11 cellular contexts compared by ENCODE assay signal in the genomic region with DNA sequence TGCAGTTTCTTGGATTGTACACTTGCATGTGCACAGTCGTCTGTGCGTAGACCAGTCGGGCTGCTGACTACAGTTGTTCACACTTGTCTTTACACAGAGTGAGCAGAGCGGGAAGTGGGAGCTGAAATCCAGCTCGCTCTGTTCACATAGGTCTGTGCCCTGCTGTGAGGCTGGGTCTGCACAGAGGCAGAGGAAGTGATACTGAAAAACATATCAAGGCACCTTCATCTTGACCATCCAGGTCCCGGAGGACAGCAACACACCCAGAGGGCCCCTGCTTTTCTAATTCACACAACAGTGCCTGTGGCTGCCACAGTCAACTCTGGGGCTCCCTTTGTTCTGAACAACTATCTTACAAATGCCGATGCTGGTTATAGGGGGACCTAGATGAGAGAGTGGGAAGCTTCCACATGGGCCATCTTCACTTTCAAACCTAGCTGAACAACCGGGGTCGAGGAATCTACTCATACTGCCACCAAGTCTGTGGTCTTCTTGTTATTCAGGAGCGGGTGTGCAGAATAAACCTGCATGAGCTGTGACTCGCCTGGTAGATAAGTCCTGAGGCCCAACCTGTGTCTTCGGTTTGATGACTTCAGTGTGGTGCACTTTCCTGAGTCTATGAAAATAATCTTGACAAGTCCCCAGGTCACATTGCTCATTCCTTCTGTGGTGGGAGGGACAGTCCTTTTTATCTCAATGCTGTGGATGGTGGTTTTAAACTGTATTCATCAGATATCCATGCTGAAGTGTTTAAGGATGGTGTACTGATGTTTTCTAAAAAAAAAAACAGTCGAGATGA. TPM values are rescaled to one million over a fixed set of nuclear protein-coding genes. Genes with fewer than 3 reads are reported as not detected.
DNase-seq lines count a peak whose midpoint lies in the region; ATAC-seq and TF ChIP-seq lines count a peak whose summit lies in the region.
"Had no signal": no experiment of that assay in that cellular context is flagged by ENCODE, and none has a peak within 500 bp of the region (broad histone marks: within the 10 kb centered on the region; RNA-seq: fewer than 3 reads in every experiment).

No MANE protein-coding gene starts in this region.

- H3K4me2 ChIP-seq in GM23338 (0 out of 2 replicates have a peak overlapping the region, but pooled peaks have one; percentile 60), smooth muscle cell (peak overlapping the region; percentile 63), hepatocyte (no peak overlapping the region), osteoblast (ENCODE audit: insufficient read depth, low read length) (no peak overlapping the region)

- H3K4me3 ChIP-seq in GM23338 (no peak overlapping the region), NB4 (ENCODE audit: low read depth, low read length) (no peak overlapping the region), smooth muscle cell (no peak overlapping the region), hepatocyte (no peak overlapping the region), osteoblast (ENCODE audit: insufficient read depth, low read length) (no peak overlapping the region)

- 52% methylated on average over 13 of the region's 13 CpGs for WGBS in smooth muscle cell (ENCODE audit: low lambda C conversion rate)
- WGBS in hepatocyte (ENCODE audit: low lambda C conversion rate, missing lambda C conversion rate): 83% methylated on average over 13 of the region's 13 CpGs

- H3K36me3 Mint-ChIP-seq in activated naive CD4-positive, alpha-beta T cell treated with anti-CD3 and anti-CD28 coated beads for 36 hours (ENCODE audit: low read depth): peaks cover under 1% of the 10 kb centered on the region
- H3K36me3 Mint-ChIP-seq in GM23338 (ENCODE audit: low read depth): peaks cover 9% of the 10 kb centered on the region

- ATAC-seq in GM23338: no peak
- ATAC-seq: stimulated activated naive CD8-positive, alpha-beta T cell treated with anti-CD3 and anti-CD28 coated beads, Interleukin-15, amount 100 ng/mL, for 72 hours had no signal

- no peak overlapping the region for H3K9ac ChIP-seq in smooth muscle cell (ENCODE audit: low read depth)

- H3K79me2 ChIP-seq in GM23338 (replicated peaks; ENCODE audit: insufficient read depth) (peaks cover 10% of the 10 kb centered on the region), smooth muscle cell (ENCODE audit: low read depth) (peaks cover 8% of the 10 kb centered on the region), hepatocyte (peaks cover 6% of the 10 kb centered on the region), osteoblast (ENCODE audit: insufficient read depth, low read length) (peaks cover 10% of the 10 kb centered on the region)

- H3K27ac Mint-ChIP-seq in activated naive CD4-positive, alpha-beta T cell treated with anti-CD3 and anti-CD28 coated beads for 36 hours: no peak overlapping the region
- H3K27ac Mint-ChIP-seq in GM23338: no peak overlapping the region
- H3K27ac Mint-ChIP-seq: stimulated activated naive CD8-positive, alpha-beta T cell treated with anti-CD3 and anti-CD28 coated beads, Interleukin-15, amount 100 ng/mL, for 72 hours had no signal

- H3K4me1 ChIP-seq in GM23338 (ENCODE audit: insufficient read depth): peaks cover 25% of the 10 kb centered on the region
- peaks cover 33% of the 10 kb centered on the region for H3K4me1 ChIP-seq in smooth muscle cell (ENCODE audit: low read depth)
- H3K4me1 ChIP-seq in hepatocyte (ENCODE audit: insufficient read depth): peaks cover 5% of the 10 kb centered on the region
- peaks cover 14% of the 10 kb centered on the region for H3K4me1 ChIP-seq in osteoblast (ENCODE audit: insufficient read depth, low read length)

- H3K9me2 ChIP-seq in GM23338 (ENCODE audit: insufficient read depth) (0 out of 2 replicates have a peak, but pooled peaks cover 14% of the 10 kb centered on the region), hepatocyte (replicated peaks; ENCODE audit: insufficient read depth) (no peaks in the 10 kb centered on the region)

- H2AFZ ChIP-seq in GM23338 (peak overlapping the region; percentile 50), smooth muscle cell (ENCODE audit: low read depth) (no peak overlapping the region), hepatocyte (no peak overlapping the region), osteoblast (ENCODE audit: low read length) (no peak overlapping the region)

- no peak for TF ChIP-seq POLR2A in NB4 (IDR thresholded peaks at IDR 0.05; ENCODE audit: extremely low read depth, insufficient read length)

- H3K27me3 ChIP-seq in GM23338 (ENCODE audit: insufficient read depth): no peaks in the 10 kb centered on the region
- no peaks in the 10 kb centered on the region for H3K27me3 ChIP-seq in smooth muscle cell (ENCODE audit: low read depth)
- H3K27me3 ChIP-seq in hepatocyte: no peaks in the 10 kb centered on the region
- peaks cover 6% of the 10 kb centered on the region for H3K27me3 ChIP-seq in osteoblast (ENCODE audit: insufficient read depth, low read length)

- peaks cover 13% of the 10 kb centered on the region for H3K4me1 Mint-ChIP-seq in activated naive CD4-positive, alpha-beta T cell treated with anti-CD3 and anti-CD28 coated beads for 36 hours (ENCODE audit: low read depth)
- peaks cover 49% of the 10 kb centered on the region for H3K4me1 Mint-ChIP-seq in GM23338

- H3K27me3 Mint-ChIP-seq in activated naive CD4-positive, alpha-beta T cell treated with anti-CD3 and anti-CD28 coated beads for 36 hours (ENCODE audit: low read depth): no peaks in the 10 kb centered on the region
- H3K27me3 Mint-ChIP-seq in GM23338 (ENCODE audit: insufficient read depth, low read depth, poor library complexity): peaks cover 12% of the 10 kb centered on the region
- H3K27me3 Mint-ChIP-seq: progenitor cell of endocrine pancreas; stimulated activated naive CD8-positive, alpha-beta T cell treated with anti-CD3 and anti-CD28 coated beads, Interleukin-15, amount 100 ng/mL, for 72 hours had no signal

- DNase-seq in activated naive CD4-positive, alpha-beta T cell treated with anti-CD3 and anti-CD28 coated beads for 36 hours: peak; percentile 16
- DNase-seq in activated naive CD4-positive, alpha-beta T cell treated with anti-CD3 and anti-CD28 coated beads, Interleukin-2, amount 50 U/mL, for 16 hours: no peak
- DNase-seq in GM23338 (ENCODE audit: low spot score) (no peak), NB4 (ENCODE audit: low read depth) (peak; percentile 16), smooth muscle cell (lab: John Stamatoyannopoulos, UW; ENCODE audit: unreplicated experiment) (no peak), hepatocyte (ENCODE audit: low spot score) (no peak), ureter (ENCODE audit: low spot score) (no peak), osteoblast (ENCODE audit: insufficient read length, low spot score, missing footprints) (no peak)
- DNase-seq: NCI-H2081 treated with DMSO at 0.1 percent for 48 hours had no signal

- H3K36me3 ChIP-seq in GM23338 (ENCODE audit: insufficient read depth) (no peaks in the 10 kb centered on the region), smooth muscle cell (ENCODE audit: low read depth) (no peaks in the 10 kb centered on the region), hepatocyte (replicated peaks; ENCODE audit: insufficient read depth, low read depth) (no peaks in the 10 kb centered on the region), osteoblast (ENCODE audit: insufficient read depth, low read length) (no peaks in the 10 kb centered on the region)

- H4K20me1 ChIP-seq in GM23338 (replicated peaks; ENCODE audit: insufficient read depth) (peaks cover 7% of the 10 kb centered on the region), smooth muscle cell (ENCODE audit: low read depth) (peaks cover 9% of the 10 kb centered on the region), hepatocyte (ENCODE audit: insufficient read depth, poor library complexity, severe bottlenecking) (peaks cover 7% of the 10 kb centered on the region), osteoblast (ENCODE audit: insufficient read depth, low read length) (peaks cover 13% of the 10 kb centered on the region)

- TF ChIP-seq CTCF in GM23338 (conservative IDR thresholded peaks at IDR 0.05; ENCODE audit: low read depth in 2 of 2) (no peak), NB4 (IDR thresholded peaks at IDR 0.05; ENCODE audit: low read depth, low read length) (no peak), smooth muscle cell (IDR thresholded peaks at IDR 0.05; ENCODE audit: borderline replicate concordance, insufficient read depth, poor library complexity, severe bottlenecking) (no peak), hepatocyte (IDR thresholded peaks at IDR 0.05; ENCODE audit: poor library complexity) (no peak), osteoblast (IDR thresholded peaks at IDR 0.05; ENCODE audit: extremely low read depth, low read depth, low read length) (no peak)

- H3K4me3 Mint-ChIP-seq in activated naive CD4-positive, alpha-beta T cell treated with anti-CD3 and anti-CD28 coated beads for 36 hours: no peak overlapping the region
- no peak overlapping the region for H3K4me3 Mint-ChIP-seq in GM23338
- H3K4me3 Mint-ChIP-seq: stimulated activated naive CD8-positive, alpha-beta T cell treated with anti-CD3 and anti-CD28 coated beads, Interleukin-15, amount 100 ng/mL, for 72 hours had no signal

- H3K9me3 ChIP-seq in smooth muscle cell (replicated peaks; ENCODE audit: low read depth): no peaks in the 10 kb centered on the region
- no peaks in the 10 kb centered on the region for H3K9me3 ChIP-seq in hepatocyte (ENCODE audit: low read depth)
- no peaks in the 10 kb centered on the region for H3K9me3 ChIP-seq in osteoblast (ENCODE audit: low read depth, low read length)

- no peaks in the 10 kb centered on the region for H3F3A ChIP-seq in GM23338 (replicated peaks; ENCODE audit: low read depth)
- peaks cover 55% of the 10 kb centered on the region for H3F3A ChIP-seq in smooth muscle cell (ENCODE audit: low read depth)

- H3K27ac ChIP-seq in GM23338 (ENCODE audit: low read depth) (no peak overlapping the region), smooth muscle cell (ENCODE audit: low read depth) (peak overlapping the region; percentile 86), hepatocyte (no peak overlapping the region), osteoblast (ENCODE audit: low read depth, low read length) (no peak overlapping the region)

- intact Hi-C loops in activated naive CD4-positive, alpha-beta T cell treated with anti-CD3 and anti-CD28 coated beads for 36 hours (cut with micrococcal nuclease): loop anchor here (10.0 kb wide), 1 partner anchor 1041 kb away; a partner anchor contains a TSS

- CTCF ChIA-PET in activated naive CD4-positive, alpha-beta T cell treated with anti-CD3 and anti-CD28 coated beads for 36 hours (lab: Charles Lee): interaction anchor here (0.6 kb wide), 1 partner anchor 70 kb away, joined by 4 read pairs; no protein-coding TSS in a partner anchor

- peaks cover 4% of the 10 kb centered on the region for H3K9me3 Mint-ChIP-seq in activated naive CD4-positive, alpha-beta T cell treated with anti-CD3 and anti-CD28 coated beads for 36 hours
- peaks cover 2% of the 10 kb centered on the region; the same call in 1 of the 3 replicates for H3K9me3 Mint-ChIP-seq in GM23338

RNA-seq across cellular contexts. Expression of a gene that starts 3.5 kb away (rescaled TPM):
- 10 to 100 TPM; 16.8 to 18.0 TPM for total RNA-seq in activated naive CD4-positive, alpha-beta T cell treated with anti-CD3 and anti-CD28 coated beads for 36 hours
- total RNA-seq in GM23338 (2014; rRNA removed; shearing (Covaris generic)): 53.6 and 66.4 TPM in 2 replicates
- 18.5 and 19.3 TPM in 2 replicates for polyA plus RNA-seq in GM23338 (2016; fragmentation: Nextera tagmentation; extraction: Ambion mirVana)
- total RNA-seq in smooth muscle cell: 24.2 and 28.3 TPM in 2 replicates
- 9.1 and 11.0 TPM in 2 replicates for polyA plus RNA-seq in smooth muscle cell
- total RNA-seq in hepatocyte: 17.7 and 19.8 TPM in 2 replicates
- polyA plus RNA-seq in hepatocyte: 5.3 and 7.6 TPM in 2 replicates
- total RNA-seq in ureter: 28.0 TPM
- 22.1 and 22.4 TPM in 2 replicates for total RNA-seq in osteoblast

Comparison
In these comparisons a context has a peak if more than half of its experiments do, and no peak if none do; other contexts are left out.
1. DNase-seq: peak in activated naive CD4-positive, alpha-beta T cell treated with anti-CD3 and anti-CD28 coated beads for 36 hours (single experiment) and NB4 (single experiment); none in activated naive CD4-positive, alpha-beta T cell treated with anti-CD3 and anti-CD28 coated beads, Interleukin-2, amount 50 U/mL, for 16 hours (single experiment), GM23338 (single experiment), smooth muscle cell (single experiment), hepatocyte (single experiment), ureter (single experiment) and osteoblast (single experiment).
2. H3K4me2 ChIP-seq: peak in GM23338 (single experiment) and smooth muscle cell (single experiment); none in hepatocyte (single experiment) and osteoblast (single experiment).